ENCODE assay signal across 11 cellular contexts in genomic region chr7:41700044-41700471, GRCh38. TPM values are rescaled to one million over a fixed set of nuclear protein-coding genes. Genes with fewer than 3 reads are reported as not detected.
A peak's percentile ranks its signal among the peaks of the same experiment; 100 is the strongest.
DNase-seq lines count a peak whose midpoint lies in the region; ATAC-seq and TF ChIP-seq lines count a peak whose summit lies in the region.
"Had no signal": no experiment of that assay in that cellular context is flagged by ENCODE, and none has a peak within 500 bp of the region (broad histone marks: within the 10 kb centered on the region; RNA-seq: fewer than 3 reads in every experiment).

No MANE protein-coding gene starts in this region.

- no peak overlapping the region for H2AFZ ChIP-seq in SK-N-SH (ENCODE audit: low read depth)

- no peaks in the 10 kb centered on the region for H3K36me3 Mint-ChIP-seq in CD8-positive, alpha-beta T cell

- TF ChIP-seq CTCF in SK-N-SH (IDR thresholded peaks at IDR 0.05): no peak
- TF ChIP-seq CTCF in coronary artery (IDR thresholded peaks at IDR 0.05): no peak
- no peak for TF ChIP-seq CTCF in stomach (IDR thresholded peaks at IDR 0.05)
- TF ChIP-seq CTCF in BE2C (IDR thresholded peaks at IDR 0.05; ENCODE audit: low read depth, low read length): no peak
- no peak for TF ChIP-seq CTCF in CD8-positive, alpha-beta T cell (IDR thresholded peaks at IDR 0.05)

- H3K4me2 ChIP-seq in SK-N-SH: peak overlapping the region; percentile 94

- POLR2A ChIA-PET in SK-N-SH (lab: Yijun Ruan, JAX): no interaction called here
- POLR2A ChIA-PET in CD8-positive, alpha-beta T cell (lab: Charles Lee): no interaction called here

- peaks cover 70% of the 10 kb centered on the region for H3F3A ChIP-seq in SK-N-SH (replicated peaks; ENCODE audit: insufficient read depth)

- 69% methylated on average over 18 of the region's 18 CpGs for WGBS in SK-N-SH (ENCODE audit: low lambda C conversion rate)
- 6 to 10% (median 6%) methylated on average over 13 to 18 of the region's 18 CpGs for WGBS in stomach, 5 donors

- H3K79me2 ChIP-seq in SK-N-SH (ENCODE audit: insufficient read depth): peaks cover 98% of the 10 kb centered on the region

- H3K27ac Mint-ChIP-seq in CD8-positive, alpha-beta T cell: no peak overlapping the region

- no peak for TF ChIP-seq RAD21 in SK-N-SH (IDR thresholded peaks at IDR 0.05; ENCODE audit: low read length)

- H3K36me3 ChIP-seq in SK-N-SH (replicated peaks in 1 of 2; ENCODE audit: control insufficient read depth in 1 of 2, insufficient read depth in 2 of 2, low read length in 1 of 2) (peaks cover 45% of the 10 kb centered on the region in 2 experiments), stomach (no peaks in the 10 kb centered on the region), BE2C (no peaks in the 10 kb centered on the region)
- no peaks in the 10 kb centered on the region for H3K36me3 ChIP-seq in CD8-positive, alpha-beta T cell (ENCODE audit: insufficient read depth, low read length)

- no peak for ATAC-seq in SK-N-SH treated with all-trans-retinoic acid at 6 μM for 48 hours
- ATAC-seq in CD8-positive, alpha-beta T cell: no peak
- ATAC-seq: A549 had no signal

- intact Hi-C loops in stomach (cut with DNase I; ENCODE audit: low total_unique reads): no loop called here
- intact Hi-C loops in CD8-positive, alpha-beta T cell (cut with DNase I, micrococcal nuclease): no loop called here

- no peaks in the 10 kb centered on the region for H3K9me2 ChIP-seq in SK-N-SH

- H3K4me1 ChIP-seq in SK-N-SH (ENCODE audit: control insufficient read depth in 1 of 2, insufficient read depth in 2 of 2, low read depth in 1 of 2, low read length in 1 of 2) (peaks cover 11 to 19% of the 10 kb centered on the region in 2 experiments; a peak in 3 of 4 replicates), stomach (peaks cover 0 to 58% (median 17%) of the 10 kb centered on the region in 4 donors), BE2C (no peaks in the 10 kb centered on the region)
- H3K4me1 ChIP-seq in CD8-positive, alpha-beta T cell (ENCODE audit: insufficient read depth, low read length): peaks cover 10% of the 10 kb centered on the region
- H3K4me1 ChIP-seq: A549 had no signal

- H3K4me3 ChIP-seq in SK-N-SH (ENCODE audit: low read depth in 2 of 2, low read length in 1 of 2): peak overlapping the region; percentile 58 to 90
- peak overlapping the region; percentile 82 for H3K4me3 ChIP-seq in coronary artery
- peak overlapping the region; percentile 32 to 44 (median 35) for H3K4me3 ChIP-seq in stomach
- no peak overlapping the region for H3K4me3 ChIP-seq in BE2C (ENCODE audit: low read depth, low read length)
- no peak overlapping the region for H3K4me3 ChIP-seq in CD8-positive, alpha-beta T cell (ENCODE audit: low read depth, low read length)
- H3K4me3 ChIP-seq: A549 had no signal

- CTCF ChIA-PET in SK-N-SH (lab: Yijun Ruan, JAX): interaction anchor here (0.6 to 1.9 kb wide), 3 partner anchors 11 to 1467 kb away, joined by 3 to 7 read pairs (median 4); no protein-coding TSS in a partner anchor
- CTCF ChIA-PET in CD8-positive, alpha-beta T cell (lab: Charles Lee): no interaction called here

- no peak for TF ChIP-seq EP300 in SK-N-SH (IDR thresholded peaks at IDR 0.05; ENCODE audit: borderline replicate concordance in 1 of 2, low read depth in 1 of 2, low read length in 1 of 2)
- no peak for TF ChIP-seq EP300 in stomach (IDR thresholded peaks at IDR 0.05)

- TF ChIP-seq POLR2A in stomach (IDR thresholded peaks at IDR 0.05): no peak

- no peaks in the 10 kb centered on the region for H3K9me3 Mint-ChIP-seq in CD8-positive, alpha-beta T cell

- peaks cover 12% of the 10 kb centered on the region for H3K4me1 Mint-ChIP-seq in CD8-positive, alpha-beta T cell (ENCODE audit: low read depth)

- no peaks in the 10 kb centered on the region for H3K9me3 ChIP-seq in SK-N-SH
- no peaks in the 10 kb centered on the region for H3K9me3 ChIP-seq in stomach
- no peaks in the 10 kb centered on the region for H3K9me3 ChIP-seq in BE2C
- no peaks in the 10 kb centered on the region for H3K9me3 ChIP-seq in CD8-positive, alpha-beta T cell (ENCODE audit: low read length)
- H3K9me3 ChIP-seq: A549 had no signal

- H3K9ac ChIP-seq in SK-N-SH: peak overlapping the region; percentile 85

- no peak for DNase-seq in SK-N-SH
- no peak for DNase-seq in coronary artery (ENCODE audit: low spot score)
- DNase-seq in medulla oblongata (ENCODE audit: extremely low spot score): peak; percentile 44
- no peak for DNase-seq in stomach
- no peak for DNase-seq in BE2C
- DNase-seq in NCI-H2196 treated with DMSO at 0.1 percent for 48 hours (lab: John Stamatoyannopoulos, UW; ENCODE audit: unreplicated experiment): no peak
- DNase-seq in CD8-positive, alpha-beta T cell: no peak
- DNase-seq: activated CD4-positive, alpha-beta T cell treated with anti-CD3 and anti-CD28 coated beads for 4 hours; effector CD4-positive, alpha-beta T cell had no signal

- H3K27me3 ChIP-seq in SK-N-SH (ENCODE audit: insufficient read depth) (no peaks in the 10 kb centered on the region), stomach (peaks cover 0 to 41% (median 16%) of the 10 kb centered on the region in 3 donors), BE2C (peaks cover 56% of the 10 kb centered on the region)
- H3K27me3 ChIP-seq in CD8-positive, alpha-beta T cell (ENCODE audit: insufficient read depth, low read length): no peaks in the 10 kb centered on the region

- H3K27ac ChIP-seq in SK-N-SH (ENCODE audit: low read depth in 2 of 2, low read length in 1 of 2) (peak overlapping the region; percentile 29 to 92; a peak in 3 of 4 replicates), coronary artery (peak overlapping the region; percentile 90 to 94), stomach (peak overlapping the region in 4 of 5 donors; percentile 30 to 79 (median 60))
- no peak overlapping the region for H3K27ac ChIP-seq in CD8-positive, alpha-beta T cell (ENCODE audit: low read depth, low read length)
- H3K27ac ChIP-seq: A549 had no signal

- H3K27me3 Mint-ChIP-seq in CD8-positive, alpha-beta T cell (ENCODE audit: low read depth): peaks cover 59% of the 10 kb centered on the region

- no peak overlapping the region for H3K4me3 Mint-ChIP-seq in CD8-positive, alpha-beta T cell

- peaks cover 52% of the 10 kb centered on the region for H4K20me1 ChIP-seq in SK-N-SH (ENCODE audit: insufficient read depth)

TF ChIP-seq in SK-N-SH, 30 proteins besides CTCF, POLR2A, EP300 and RAD21 (continues in another document):
- no peak for TF ChIP-seq MXI1 (IDR thresholded peaks at IDR 0.05; ENCODE audit: low read depth, low read length)
- no peak for TF ChIP-seq REST (IDR thresholded peaks at IDR 0.05; ENCODE audit: low read depth, low read length)

TF ChIP-seq in SK-N-SH treated with all-trans-retinoic acid at 6 μM for 48 hours, 23 proteins besides CTCF, POLR2A, EP300 and RAD21 (continues in another document):
- TF ChIP-seq GLIS3 (CRISPR knock-in tag; IDR thresholded peaks at IDR 0.05) (no peak), TCF4 (CRISPR knock-in tag; IDR thresholded peaks at IDR 0.05; ENCODE audit: borderline replicate concordance) (no peak), ESRRG (CRISPR knock-in tag; IDR thresholded peaks at IDR 0.05) (no peak), SNAI2 (CRISPR knock-in tag; IDR thresholded peaks at IDR 0.05) (no peak), TOX (CRISPR knock-in tag; IDR thresholded peaks at IDR 0.05; ENCODE audit: borderline replicate concordance) (no peak), PPARA (CRISPR knock-in tag; IDR thresholded peaks at IDR 0.05; ENCODE audit: borderline replicate concordance) (no peak), ZNF565 (CRISPR knock-in tag; conservative IDR thresholded peaks at IDR 0.05; ENCODE audit: low read depth) (no peak), BACH2 (CRISPR knock-in tag; IDR thresholded peaks at IDR 0.05; ENCODE audit: borderline replicate concordance) (no peak), ZC3H10 (CRISPR knock-in tag; IDR thresholded peaks at IDR 0.05) (no peak), OSR1 (CRISPR knock-in tag; IDR thresholded peaks at IDR 0.05) (no peak), RARB (CRISPR knock-in tag; IDR thresholded peaks at IDR 0.05) (no peak)
- TF ChIP-seq, protein P1, sequence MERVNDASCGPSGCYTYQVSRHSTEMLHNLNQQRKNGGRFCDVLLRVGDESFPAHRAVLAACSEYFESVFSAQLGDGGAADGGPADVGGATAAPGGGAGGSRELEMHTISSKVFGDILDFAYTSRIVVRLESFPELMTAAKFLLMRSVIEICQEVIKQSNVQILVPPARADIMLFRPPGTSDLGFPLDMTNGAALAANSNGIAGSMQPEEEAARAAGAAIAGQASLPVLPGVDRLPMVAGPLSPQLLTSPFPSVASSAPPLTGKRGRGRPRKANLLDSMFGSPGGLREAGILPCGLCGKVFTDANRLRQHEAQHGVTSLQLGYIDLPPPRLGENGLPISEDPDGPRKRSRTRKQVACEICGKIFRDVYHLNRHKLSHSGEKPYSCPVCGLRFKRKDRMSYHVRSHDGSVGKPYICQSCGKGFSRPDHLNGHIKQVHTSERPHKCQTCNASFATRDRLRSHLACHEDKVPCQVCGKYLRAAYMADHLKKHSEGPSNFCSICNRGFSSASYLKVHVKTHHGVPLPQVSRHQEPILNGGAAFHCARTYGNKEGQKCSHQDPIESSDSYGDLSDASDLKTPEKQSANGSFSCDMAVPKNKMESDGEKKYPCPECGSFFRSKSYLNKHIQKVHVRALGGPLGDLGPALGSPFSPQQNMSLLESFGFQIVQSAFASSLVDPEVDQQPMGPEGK (CRISPR knock-in tag; IDR thresholded peaks at IDR 0.05; ENCODE audit: borderline replicate concordance): no peak

RNA-seq across cellular contexts. Expression of gene INHBA, which starts 2.8 kb away (rescaled TPM):
- polyA plus RNA-seq in SK-N-SH (2012; rRNA removed): 81.0 and 110 TPM in 2 replicates
- polyA plus RNA-seq in SK-N-SH (2012; cell fraction: cytosol; rRNA removed): 68.9 and 78.0 TPM in 2 replicates
- 100 and 120 TPM in 2 replicates for polyA plus RNA-seq in SK-N-SH (2012; cell fraction: nucleus; rRNA removed)
- total RNA-seq in stomach: 1 to 10 TPM in 2 of 5 donors, under 1 TPM in 1, not detected in 2; 0.58 to 4.8 (median 3.5) TPM
- polyA plus RNA-seq in stomach: under 1 TPM in 2 of 3 donors, not detected in 1; 0.44 to 0.85 TPM
- not detected for polyA plus RNA-seq in BE2C (2012; ENCODE audit: insufficient read depth, insufficient read length, low read depth)
- total RNA-seq in CD8-positive, alpha-beta T cell: not detected

Comparison
In these comparisons a context has a peak if more than half of its experiments do, and no peak if none do; other contexts are left out.
1. H3K4me3 ChIP-seq: peak in SK-N-SH (2 of 2), coronary artery (single experiment) and stomach (4 of 4); none in BE2C (single experiment) and CD8-positive, alpha-beta T cell (single experiment).